ENCODE assay signal across 7 cellular contexts in genomic region chr2:87349006-87349405, GRCh38.
DNase-seq lines count a peak whose midpoint lies in the region; ATAC-seq and TF ChIP-seq lines count a peak whose summit lies in the region.
"Not testable (repeated sequence)": the region's sequence is repeated elsewhere in the genome, so short reads cannot be mapped to it uniquely, and the experiment has no call there.

No MANE protein-coding gene starts in this region.

- not testable (repeated sequence) for DNase-seq in H9; memory B cell (ENCODE audit: low spot score in 2 of 2)
- DNase-seq in glutamatergic neuron: peak; percentile 35
- peak; percentile 28 for DNase-seq in progenitor cell of endocrine pancreas (ENCODE audit: low spot score, unreplicated experiment)

- not testable (repeated sequence) for H4K20me1 ChIP-seq in H9 (ENCODE audit: control insufficient read depth, insufficient read depth, insufficient read length); neural cell (ENCODE audit: insufficient read depth)

- not testable (repeated sequence) for ATAC-seq in memory B cell (ENCODE audit: low read depth)

- not testable (repeated sequence) for H3F3A ChIP-seq in neural cell (ENCODE audit: insufficient read depth, low read length, poor library complexity, severe bottlenecking)

- H3K23ac ChIP-seq in H9 (ENCODE audit: insufficient read length, low read depth, low read length): not testable (repeated sequence)

- not testable (repeated sequence) for TF ChIP-seq RAD21 in neural cell (conservative IDR thresholded peaks at IDR 0.05)

- H3K36me3 Mint-ChIP-seq in H9 (ENCODE audit: insufficient read depth in 1 of 3, low read depth in 3 of 3); T-helper 1 cell treated with Interleukin-12 subunit alpha and Interleukin-12 subunit beta and Interleukin-4 antibody, amounts not matched to agents 30 μg/mL and 1 μg/mL, for 36 hours (ENCODE audit: low read depth); brain; glutamatergic neuron (ENCODE audit: unreplicated experiment); memory B cell; progenitor cell of endocrine pancreas (ENCODE audit: insufficient read depth): not testable (repeated sequence)

- H2BK12ac ChIP-seq in H9 (ENCODE audit: insufficient read length, low read depth, low read length): not testable (repeated sequence)

- H3K27me3 ChIP-seq in H9 (ENCODE audit: insufficient read depth, low read length); neural cell (ENCODE audit: insufficient read depth, low read depth, low read length): not testable (repeated sequence)

- not testable (repeated sequence) for H3K9me3 ChIP-seq in H9 (ENCODE audit: control insufficient read depth, low read depth, low read length); neural cell (ENCODE audit: low read length)

- not testable (repeated sequence) for H4K91ac ChIP-seq in H9 (ENCODE audit: insufficient read length, low read depth, low read length)

- TF ChIP-seq EP300 in neural cell (conservative IDR thresholded peaks at IDR 0.05; ENCODE audit: poor library complexity, severe bottlenecking): not testable (repeated sequence)

- not testable (repeated sequence) for H3K14ac ChIP-seq in H9 (ENCODE audit: insufficient read depth, low read length)

- H3K4me2 ChIP-seq in H9 (ENCODE audit: insufficient read depth, insufficient read length, low read length); neural cell (ENCODE audit: low read length): not testable (repeated sequence)

- not testable (repeated sequence) for H3K56ac ChIP-seq in H9 (ENCODE audit: insufficient read length, low read depth, low read length)

- not testable (repeated sequence) for H3K27ac ChIP-seq in H9 (ENCODE audit: insufficient read length, low read depth, low read length)
- peak overlapping the region; percentile 44 for H3K27ac ChIP-seq in neural cell (ENCODE audit: low read length)

- no CpG with 5 or more reads among the region's 53 CpGs for WGBS in H9 (ENCODE audit: extremely low coverage, insufficient read length, low lambda C conversion rate)

- not testable (repeated sequence) for H2AFZ ChIP-seq in H9 (ENCODE audit: low read length); neural cell (ENCODE audit: low read depth, low read length)

- H3K9me3 Mint-ChIP-seq in H9; T-helper 1 cell treated with Interleukin-12 subunit alpha and Interleukin-12 subunit beta and Interleukin-4 antibody, amounts not matched to agents 30 μg/mL and 1 μg/mL, for 36 hours; brain; glutamatergic neuron (ENCODE audit: unreplicated experiment); memory B cell; progenitor cell of endocrine pancreas (ENCODE audit: low read depth): not testable (repeated sequence)

- H3K79me1 ChIP-seq in H9 (ENCODE audit: insufficient read depth, low read depth, low read length, poor library complexity, severe bottlenecking): not testable (repeated sequence)

- H3K4me1 Mint-ChIP-seq in H9; T-helper 1 cell treated with Interleukin-12 subunit alpha and Interleukin-12 subunit beta and Interleukin-4 antibody, amounts not matched to agents 30 μg/mL and 1 μg/mL, for 36 hours (ENCODE audit: low read depth); glutamatergic neuron (ENCODE audit: low read depth, unreplicated experiment); memory B cell; progenitor cell of endocrine pancreas (ENCODE audit: low read depth): not testable (repeated sequence)
- peaks cover 15% of the 10 kb centered on the region for H3K4me1 Mint-ChIP-seq in brain

- not testable (repeated sequence) for H2BK5ac ChIP-seq in H9 (ENCODE audit: insufficient read length, low read length)

- not testable (repeated sequence) for H2BK20ac ChIP-seq in H9 (ENCODE audit: low read depth, low read length, poor library complexity, severe bottlenecking)

- H3K23me2 ChIP-seq in H9 (ENCODE audit: insufficient read length, low read depth, low read length, poor library complexity, severe bottlenecking): not testable (repeated sequence)

- H3K79me2 ChIP-seq in H9 (ENCODE audit: insufficient read depth, low read length); neural cell (replicated peaks; ENCODE audit: insufficient read depth, low read length): not testable (repeated sequence)

- not testable (repeated sequence) for H3K36me3 ChIP-seq in neural cell (ENCODE audit: insufficient read depth, low read length)

- not testable (repeated sequence) for H2BK120ac ChIP-seq in H9 (ENCODE audit: low read depth, low read length, poor library complexity, severe bottlenecking)

- H3T11ph ChIP-seq in H9 (ENCODE audit: low read length): not testable (repeated sequence)

- H3K4me3 ChIP-seq in neural cell (ENCODE audit: low read length): peak overlapping the region; percentile 49

- peak overlapping the region; percentile 68 to 78 for H3K4me3 Mint-ChIP-seq in H9
- H3K4me3 Mint-ChIP-seq in T-helper 1 cell treated with Interleukin-12 subunit alpha and Interleukin-12 subunit beta and Interleukin-4 antibody, amounts not matched to agents 30 μg/mL and 1 μg/mL, for 36 hours: peak overlapping the region; percentile 40
- H3K4me3 Mint-ChIP-seq in brain: peak overlapping the region in 3 of 5 experiments; percentile 84 to 90 (median 84)
- H3K4me3 Mint-ChIP-seq in glutamatergic neuron (ENCODE audit: unreplicated experiment): peak overlapping the region; percentile 55
- peak overlapping the region; percentile 75 for H3K4me3 Mint-ChIP-seq in memory B cell
- peak overlapping the region; percentile 76 for H3K4me3 Mint-ChIP-seq in progenitor cell of endocrine pancreas (ENCODE audit: low read depth)

- H3K4me1 ChIP-seq in H9 (ENCODE audit: insufficient read depth, low read length): not testable (repeated sequence)

- H4K8ac ChIP-seq in H9 (replicated peaks; ENCODE audit: insufficient read length, low read depth, low read length): not testable (repeated sequence)

- H3K9ac ChIP-seq in H9 (ENCODE audit: extremely low read depth, insufficient read length, low read length): not testable (repeated sequence)
- peak overlapping the region; percentile 54 for H3K9ac ChIP-seq in neural cell (ENCODE audit: low read length)

- not testable (repeated sequence) for H4K5ac ChIP-seq in H9 (ENCODE audit: insufficient read length, low read depth, low read length)

- not testable (repeated sequence) for H3K27me3 Mint-ChIP-seq in H9 (ENCODE audit: low read depth); T-helper 1 cell treated with Interleukin-12 subunit alpha and Interleukin-12 subunit beta and Interleukin-4 antibody, amounts not matched to agents 30 μg/mL and 1 μg/mL, for 36 hours (ENCODE audit: low read depth); brain; glutamatergic neuron (ENCODE audit: unreplicated experiment); memory B cell; progenitor cell of endocrine pancreas

- H3K27ac Mint-ChIP-seq in H9; T-helper 1 cell treated with Interleukin-12 subunit alpha and Interleukin-12 subunit beta and Interleukin-4 antibody, amounts not matched to agents 30 μg/mL and 1 μg/mL, for 36 hours; glutamatergic neuron (ENCODE audit: unreplicated experiment); memory B cell; progenitor cell of endocrine pancreas: not testable (repeated sequence)
- H3K27ac Mint-ChIP-seq in brain: peak overlapping the region in 1 of 5 experiments; percentile 93

- not testable (repeated sequence) for H3K4ac ChIP-seq in H9 (ENCODE audit: low read depth, low read length)

- TF ChIP-seq CTCF in H9 (conservative IDR thresholded peaks at IDR 0.05); brain (conservative IDR thresholded peaks at IDR 0.05); glutamatergic neuron (IDR thresholded peaks at IDR 0.05; ENCODE audit: partially characterized antibody, unreplicated experiment); neural cell (IDR thresholded peaks at IDR 0.05; ENCODE audit: poor library complexity, severe bottlenecking); progenitor cell of endocrine pancreas (IDR thresholded peaks at IDR 0.05; ENCODE audit: unreplicated experiment): not testable (repeated sequence)

- H2AK5ac ChIP-seq in H9 (ENCODE audit: insufficient read length, low read length): not testable (repeated sequence)

- H2BK15ac ChIP-seq in H9 (ENCODE audit: low read depth, low read length): not testable (repeated sequence)

- not testable (repeated sequence) for H3K9me2 ChIP-seq in neural cell (ENCODE audit: insufficient read depth, low read length)

- not testable (repeated sequence) for H3K18ac ChIP-seq in H9 (ENCODE audit: insufficient read length, low read depth, low read length)

TF ChIP-seq in neural cell, 6 proteins besides CTCF, POLR2A, EP300 and RAD21:
- peak; percentile 51 for TF ChIP-seq MXI1 (conservative IDR thresholded peaks at IDR 0.05; ENCODE audit: poor library complexity, severe bottlenecking)
